Comparison of ENCODE assay signal across 11 cellular contexts in the genomic region with DNA sequence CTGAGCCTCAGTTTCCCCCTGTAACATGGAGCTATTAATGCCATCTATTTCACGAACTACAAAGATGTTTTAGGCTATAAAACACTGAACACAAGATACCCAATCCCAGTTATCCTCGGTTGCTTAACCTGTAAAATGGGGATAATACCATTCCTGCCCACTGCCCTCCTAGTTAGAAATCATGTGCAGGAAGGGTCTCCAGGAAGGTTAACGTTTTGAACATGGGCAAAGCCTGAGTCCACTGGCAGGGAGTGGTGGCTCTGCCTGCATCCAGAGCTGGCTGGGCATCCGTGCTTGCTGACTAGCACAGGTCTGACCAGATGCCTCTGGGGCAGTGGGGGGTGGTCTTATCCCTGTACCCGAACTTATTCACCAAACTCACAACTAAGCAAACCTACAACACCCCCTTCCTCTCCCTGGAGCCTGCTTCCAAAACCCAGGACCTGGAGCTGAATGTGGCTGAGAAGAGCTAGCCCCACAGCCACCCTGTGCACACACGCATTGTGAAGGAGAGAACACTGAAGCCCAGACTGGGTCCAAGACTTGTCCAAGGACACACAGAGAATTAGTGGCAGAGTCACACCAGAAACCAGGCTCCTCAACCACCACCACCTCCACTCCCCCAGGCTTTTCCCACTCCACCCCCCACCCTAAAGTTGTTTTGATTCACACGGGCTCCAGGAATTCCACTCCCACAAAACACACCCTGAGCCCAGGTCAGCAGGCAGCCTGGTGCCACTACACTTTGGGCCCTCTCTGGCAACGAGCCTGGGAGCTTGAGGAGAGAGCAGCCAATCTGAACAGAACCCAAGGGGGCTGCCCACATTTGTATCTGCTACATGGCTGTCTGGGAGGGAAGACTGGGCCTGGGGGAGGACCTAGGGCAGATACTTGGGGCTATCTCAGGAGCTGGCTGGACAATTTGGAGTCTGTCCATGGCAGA. TPM values are rescaled to one million over a fixed set of nuclear protein-coding genes. Genes with fewer than 3 reads are reported as not detected.
DNase-seq lines count a peak whose midpoint lies in the region; ATAC-seq lines count a peak whose summit lies in the region.
"Had no signal": no experiment of that assay in that cellular context is flagged by ENCODE, and none has a peak within 500 bp of the region (broad histone marks: within the 10 kb centered on the region; RNA-seq: fewer than 3 reads in every experiment).

No MANE protein-coding gene starts in this region.

- H3K4me1 ChIP-seq in HUES64 (ENCODE audit: insufficient read depth, low read length): peaks cover 25% of the 10 kb centered on the region

- intact Hi-C loops in Right ventricle myocardium superior (cut with DNase I): loop anchor here (5.0 kb wide), 1 partner anchor 32 kb away; no protein-coding TSS in a partner anchor

- no peaks in the 10 kb centered on the region for H3K9me3 Mint-ChIP-seq in activated CD8-positive, alpha-beta T cell treated with anti-CD3 and anti-CD28 coated beads, Interleukin-2, amount 10 ng/mL, durations not matched to agents 7 days and 5 days (ENCODE audit: insufficient read depth)
- H3K9me3 Mint-ChIP-seq in naive thymus-derived CD8-positive, alpha-beta T cell: no peaks in the 10 kb centered on the region

- H3K27ac Mint-ChIP-seq in activated CD8-positive, alpha-beta T cell treated with anti-CD3 and anti-CD28 coated beads, Interleukin-2, amount 10 ng/mL, durations not matched to agents 7 days and 5 days: peak overlapping the region; percentile 87
- peak overlapping the region in 7 of 10 donors; percentile 34 to 85 (median 69) for H3K27ac Mint-ChIP-seq in naive thymus-derived CD8-positive, alpha-beta T cell

- peak overlapping the region; percentile 58; the same call in 1 of the 2 replicates for H3K4me3 ChIP-seq in HUES64 (ENCODE audit: low read length)
- H3K4me3 ChIP-seq: lung had no signal

- no peaks in the 10 kb centered on the region for H3K36me3 ChIP-seq in HUES64 (ENCODE audit: insufficient read depth, low read length)
- H3K36me3 ChIP-seq: adrenal gland had no signal

- H3K27me3 ChIP-seq in HUES64 (ENCODE audit: insufficient read depth, low read length): peaks cover 34% of the 10 kb centered on the region
- H3K27me3 ChIP-seq: adrenal gland had no signal

- CTCF ChIA-PET in activated CD8-positive, alpha-beta T cell treated with anti-CD3 and anti-CD28 coated beads, Interleukin-2, amount 10 ng/mL, durations not matched to agents 7 days and 5 days (lab: Charles Lee): interaction anchor here (1.0 to 15.4 kb wide), 15 partner anchors 8 to 242 kb away, joined by 3 to 262 read pairs (median 5); partner anchors contain the start of genes ASAP3 and ID3

- POLR2A ChIA-PET in activated CD8-positive, alpha-beta T cell treated with anti-CD3 and anti-CD28 coated beads, Interleukin-2, amount 10 ng/mL, durations not matched to agents 7 days and 5 days (lab: Charles Lee): interaction anchor here (0.6 to 2.9 kb wide), 14 partner anchors 17 to 1703 kb away, joined by 3 to 10 read pairs (median 5); partner anchors contain the start of genes ASAP3, PNRC2, RPL11 and SYF2
- POLR2A ChIA-PET in naive thymus-derived CD8-positive, alpha-beta T cell (lab: Charles Lee): interaction anchor here (0.6 to 3.7 kb wide), 9 partner anchors 8 to 108 kb away, joined by 3 to 19 read pairs (median 7); partner anchors contain the start of gene ID3

- peak overlapping the region; percentile 92 for H3K4me3 Mint-ChIP-seq in activated CD8-positive, alpha-beta T cell treated with anti-CD3 and anti-CD28 coated beads, Interleukin-2, amount 10 ng/mL, durations not matched to agents 7 days and 5 days
- H3K4me3 Mint-ChIP-seq in naive thymus-derived CD8-positive, alpha-beta T cell: peak overlapping the region in 9 of 10 donors; percentile 20 to 79 (median 65)

- no peaks in the 10 kb centered on the region for H3K27me3 Mint-ChIP-seq in activated CD8-positive, alpha-beta T cell treated with anti-CD3 and anti-CD28 coated beads, Interleukin-2, amount 10 ng/mL, durations not matched to agents 7 days and 5 days (ENCODE audit: low read depth)
- H3K27me3 Mint-ChIP-seq in naive thymus-derived CD8-positive, alpha-beta T cell: peaks cover 0 to 4% (median 0%) of the 10 kb centered on the region in 5 donors

- H3K36me3 Mint-ChIP-seq in activated CD8-positive, alpha-beta T cell treated with anti-CD3 and anti-CD28 coated beads, Interleukin-2, amount 10 ng/mL, durations not matched to agents 7 days and 5 days (ENCODE audit: low read depth): peaks cover 46% of the 10 kb centered on the region
- H3K36me3 Mint-ChIP-seq in naive thymus-derived CD8-positive, alpha-beta T cell: no peaks in the 10 kb centered on the region

- no peak overlapping the region for H3K9ac ChIP-seq in HUES64 (ENCODE audit: low read depth, low read length)

- peak; percentile 38 for DNase-seq in COR-L47 (lab: John Stamatoyannopoulos, UW)
- DNase-seq in activated CD8-positive, alpha-beta T cell treated with anti-CD3 and anti-CD28 coated beads, Interleukin-2, amount 10 ng/mL, durations not matched to agents 7 days and 5 days: peak; percentile 37
- DNase-seq in naive thymus-derived CD8-positive, alpha-beta T cell: no peak
- no peak for DNase-seq in NCI-H1694 treated with DMSO at 0.1 percent for 48 hours (lab: John Stamatoyannopoulos, UW)
- no peak for DNase-seq in NCI-H1436 (lab: John Stamatoyannopoulos, UW)
- no peak for DNase-seq in Right ventricle myocardium superior
- DNase-seq: substantia nigra had no signal

- H3K9me3 ChIP-seq in HUES64 (ENCODE audit: insufficient read depth, low read depth, low read length): no peaks in the 10 kb centered on the region
- H3K9me3 ChIP-seq: adrenal gland had no signal

- no peak for ATAC-seq in activated CD8-positive, alpha-beta T cell treated with anti-CD3 and anti-CD28 coated beads, Interleukin-2, amount 10 ng/mL, durations not matched to agents 7 days and 5 days
- no peak for ATAC-seq in naive thymus-derived CD8-positive, alpha-beta T cell
- ATAC-seq in HG03378 (IDR thresholded peaks at IDR 0.05; ENCODE audit: unreplicated experiment): no peak
- no peak for ATAC-seq in Right ventricle myocardium superior (ENCODE audit: poor library complexity)

- peaks cover 74% of the 10 kb centered on the region for H3K4me1 Mint-ChIP-seq in activated CD8-positive, alpha-beta T cell treated with anti-CD3 and anti-CD28 coated beads, Interleukin-2, amount 10 ng/mL, durations not matched to agents 7 days and 5 days (ENCODE audit: low read depth)
- peaks cover 28 to 88% (median 81%) of the 10 kb centered on the region in 4 donors for H3K4me1 Mint-ChIP-seq in naive thymus-derived CD8-positive, alpha-beta T cell

- WGBS in HUES64: 76% methylated on average over 8 of the region's 8 CpGs

- no peak overlapping the region for H3K27ac ChIP-seq in HUES64 (ENCODE audit: low read depth, low read length)

RNA-seq across cellular contexts. Expression of gene E2F2, which starts 1.6 kb away (rescaled TPM):
- polyA plus RNA-seq in HUES64 (2013, experiment 1 of 2): 3.0 TPM
- 4.2 TPM for polyA plus RNA-seq in HUES64 (2013, experiment 2 of 2)
- total RNA-seq in activated CD8-positive, alpha-beta T cell treated with anti-CD3 and anti-CD28 coated beads, Interleukin-2, amount 10 ng/mL, durations not matched to agents 7 days and 5 days: 10 to 100 TPM; 75.0 to 80.3 TPM
- total RNA-seq in naive thymus-derived CD8-positive, alpha-beta T cell: under 1 TPM; 0.10 to 0.14 TPM
- under 1 TPM in 2 of 3 donors, not detected in 1; 0.05 to 0.14 TPM for polyA plus RNA-seq in naive thymus-derived CD8-positive, alpha-beta T cell
- total RNA-seq in Right ventricle myocardium superior: 0.35 TPM

RNA-seq across cellular contexts. Expression of gene ID3, which starts 29.9 kb away (rescaled TPM):
- polyA plus RNA-seq in HUES64 (2013, experiment 1 of 2): 311 TPM
- 399 TPM for polyA plus RNA-seq in HUES64 (2013, experiment 2 of 2)
- 10 to 100 TPM; 31.4 to 34.4 TPM for total RNA-seq in activated CD8-positive, alpha-beta T cell treated with anti-CD3 and anti-CD28 coated beads, Interleukin-2, amount 10 ng/mL, durations not matched to agents 7 days and 5 days
- total RNA-seq in naive thymus-derived CD8-positive, alpha-beta T cell: 10 to 100 TPM; 60.9 to 64.8 TPM
- polyA plus RNA-seq in naive thymus-derived CD8-positive, alpha-beta T cell: 1 to 10 TPM; 2.7 to 10.0 (median 4.6) TPM
- 73.0 TPM for total RNA-seq in Right ventricle myocardium superior

RNA-seq across cellular contexts. Expression of gene ASAP3, which starts 45.4 kb away (rescaled TPM):
- 22.0 TPM for polyA plus RNA-seq in HUES64 (2013, experiment 1 of 2)
- 28.3 TPM for polyA plus RNA-seq in HUES64 (2013, experiment 2 of 2)
- under 1 TPM; 0.24 to 0.83 TPM for total RNA-seq in activated CD8-positive, alpha-beta T cell treated with anti-CD3 and anti-CD28 coated beads, Interleukin-2, amount 10 ng/mL, durations not matched to agents 7 days and 5 days
- total RNA-seq in naive thymus-derived CD8-positive, alpha-beta T cell: 1 to 10 TPM; 2.3 to 2.5 TPM
- 1 to 10 TPM in 2 of 3 donors, under 1 TPM in 1; 0.61 to 1.2 (median 1.1) TPM for polyA plus RNA-seq in naive thymus-derived CD8-positive, alpha-beta T cell
- 44.6 TPM for total RNA-seq in Right ventricle myocardium superior

Comparison
In these comparisons a context has a peak if more than half of its experiments do, and no peak if none do; other contexts are left out.
1. DNase-seq: peak in COR-L47 (single experiment) and activated CD8-positive, alpha-beta T cell treated with anti-CD3 and anti-CD28 coated beads, Interleukin-2, amount 10 ng/mL, durations not matched to agents 7 days and 5 days (single experiment); none in naive thymus-derived CD8-positive, alpha-beta T cell (0 of 10), NCI-H1694 treated with DMSO at 0.1 percent for 48 hours (single experiment), NCI-H1436 (single experiment) and Right ventricle myocardium superior (single experiment).
2. RNA of gene E2F2, which starts 1.6 kb away (total RNA-seq): 75.0 to 80.3 TPM in activated CD8-positive, alpha-beta T cell treated with anti-CD3 and anti-CD28 coated beads, Interleukin-2, amount 10 ng/mL, durations not matched to agents 7 days and 5 days; 0.35 TPM in Right ventricle myocardium superior (single experiment) and 0.10 to 0.14 TPM in naive thymus-derived CD8-positive, alpha-beta T cell; every median in the first group is over 10 times any median in the second.
3. RNA of gene ASAP3, which starts 45.4 kb away (total RNA-seq): 44.6 TPM in Right ventricle myocardium superior (single experiment); 2.3 to 2.5 TPM in naive thymus-derived CD8-positive, alpha-beta T cell and 0.24 to 0.83 TPM in activated CD8-positive, alpha-beta T cell treated with anti-CD3 and anti-CD28 coated beads, Interleukin-2, amount 10 ng/mL, durations not matched to agents 7 days and 5 days; every median in the first group is over 10 times any median in the second.